Comparison of ENCODE assay signal across 8 cellular contexts in the genomic region with DNA sequence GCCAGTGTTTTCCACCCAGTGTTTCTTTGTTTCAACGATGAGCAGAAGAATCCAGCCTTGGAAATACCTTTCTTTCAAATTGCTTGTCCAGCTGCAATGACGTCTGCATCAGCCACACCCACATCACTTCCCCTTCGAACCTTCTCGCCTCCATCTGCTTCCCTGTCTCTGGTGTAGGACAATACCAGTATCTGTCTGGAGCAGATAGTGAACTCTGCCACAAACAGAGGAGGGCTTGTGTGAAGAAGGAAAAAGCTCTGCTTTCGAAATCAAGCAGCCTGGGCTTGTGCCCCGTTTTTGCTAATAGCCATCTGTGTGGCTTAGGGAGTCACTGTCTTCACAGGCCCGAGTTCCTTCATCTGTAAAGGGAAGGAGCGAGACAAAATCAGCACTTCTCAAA.
DNase-seq lines count a peak whose midpoint lies in the region; ATAC-seq and TF ChIP-seq lines count a peak whose summit lies in the region.

No MANE protein-coding gene starts in this region.

- H3K9me3 Mint-ChIP-seq in CD14-positive monocyte (no peaks in the 10 kb centered on the region), neural crest cell (peaks cover 2% of the 10 kb centered on the region)

- H3K36me3 Mint-ChIP-seq in CD14-positive monocyte (peaks cover 2 to 10% of the 10 kb centered on the region in 2 donors), neural crest cell (ENCODE audit: low read depth) (no peaks in the 10 kb centered on the region)

- intact Hi-C loops in CD14-positive monocyte (cut with micrococcal nuclease) (no loop called here), esophagus squamous epithelium (cut with DNase I) (no loop called here)

- no peaks in the 10 kb centered on the region for H3K36me3 ChIP-seq in esophagus squamous epithelium

- H3K4me1 ChIP-seq in esophagus squamous epithelium: peaks cover 7 to 38% (median 14%) of the 10 kb centered on the region in 3 donors

- H3K27ac Mint-ChIP-seq in CD14-positive monocyte: peak overlapping the region; percentile 92 to 98 (median 94)
- H3K27ac Mint-ChIP-seq in neural crest cell (ENCODE audit: unreplicated experiment): peak overlapping the region; percentile 97

- WGBS in esophagus squamous epithelium, 2 donors: 43 to 48% methylated on average over 8 of the region's 8 CpGs

- peak overlapping the region in 3 of 4 donors; percentile 40 to 72 (median 64) for H3K27ac ChIP-seq in esophagus squamous epithelium

- in situ Hi-C loops in G401 (cut with HindIII; ENCODE audit: low sequenced_read_pairs): no loop called here

- no peak for ATAC-seq in GM18868 (IDR thresholded peaks at IDR 0.05; ENCODE audit: unreplicated experiment)

- no peak overlapping the region for H3K4me3 ChIP-seq in esophagus squamous epithelium

- DNase-seq in CD14-positive monocyte (ENCODE audit: low spot score): peak; percentile 75
- DNase-seq in OCI-M1 (lab: John Stamatoyannopoulos, UW): peak; percentile 88
- no peak for DNase-seq in esophagus squamous epithelium (lab: John Stamatoyannopoulos, UW)
- DNase-seq in neural crest cell (ENCODE audit: low read depth, low spot score): peak; percentile 36
- DNase-seq in G401 (ENCODE audit: low spot score): no peak
- DNase-seq in activated T-cell treated with anti-CD3 and anti-CD28 coated beads, Interleukin-2, amount 50 U/mL, for 1 hour: no peak
- no peak for DNase-seq in central memory CD4-positive, alpha-beta T cell

- TF ChIP-seq CTCF in CD14-positive monocyte (IDR thresholded peaks at IDR 0.05) (no peak), esophagus squamous epithelium (IDR thresholded peaks at IDR 0.05) (no peak), neural crest cell (conservative IDR thresholded peaks at IDR 0.05) (no peak)

- peaks cover 49% of the 10 kb centered on the region for H3K4me1 Mint-ChIP-seq in CD14-positive monocyte
- peaks cover 71% of the 10 kb centered on the region for H3K4me1 Mint-ChIP-seq in neural crest cell

- TF ChIP-seq POLR2A in esophagus squamous epithelium (IDR thresholded peaks at IDR 0.05): peak in 2 of 4 donors; percentile 27 to 28

- no peaks in the 10 kb centered on the region for H3K9me3 ChIP-seq in esophagus squamous epithelium

- H3K27me3 ChIP-seq in esophagus squamous epithelium: no peaks in the 10 kb centered on the region

- H3K27me3 Mint-ChIP-seq in CD14-positive monocyte (ENCODE audit: low read depth in 3 of 3): peaks cover 0 to 2% (median 0%) of the 10 kb centered on the region in 3 donors
- H3K27me3 Mint-ChIP-seq in neural crest cell (ENCODE audit: low read depth): no peaks in the 10 kb centered on the region

- H3K4me3 Mint-ChIP-seq in CD14-positive monocyte (peak overlapping the region; percentile 12 to 53), neural crest cell (peak overlapping the region; percentile 80)

Comparison
In these comparisons a context has a peak if more than half of its experiments do, and no peak if none do; other contexts are left out.
1. DNase-seq: peak in CD14-positive monocyte (single experiment), OCI-M1 (single experiment) and neural crest cell (single experiment); none in esophagus squamous epithelium (single experiment), G401 (single experiment), activated T-cell treated with anti-CD3 and anti-CD28 coated beads, Interleukin-2, amount 50 U/mL, for 1 hour (single experiment) and central memory CD4-positive, alpha-beta T cell (single experiment).